27 cellular contexts compared by ENCODE assay signal in the genomic region with DNA sequence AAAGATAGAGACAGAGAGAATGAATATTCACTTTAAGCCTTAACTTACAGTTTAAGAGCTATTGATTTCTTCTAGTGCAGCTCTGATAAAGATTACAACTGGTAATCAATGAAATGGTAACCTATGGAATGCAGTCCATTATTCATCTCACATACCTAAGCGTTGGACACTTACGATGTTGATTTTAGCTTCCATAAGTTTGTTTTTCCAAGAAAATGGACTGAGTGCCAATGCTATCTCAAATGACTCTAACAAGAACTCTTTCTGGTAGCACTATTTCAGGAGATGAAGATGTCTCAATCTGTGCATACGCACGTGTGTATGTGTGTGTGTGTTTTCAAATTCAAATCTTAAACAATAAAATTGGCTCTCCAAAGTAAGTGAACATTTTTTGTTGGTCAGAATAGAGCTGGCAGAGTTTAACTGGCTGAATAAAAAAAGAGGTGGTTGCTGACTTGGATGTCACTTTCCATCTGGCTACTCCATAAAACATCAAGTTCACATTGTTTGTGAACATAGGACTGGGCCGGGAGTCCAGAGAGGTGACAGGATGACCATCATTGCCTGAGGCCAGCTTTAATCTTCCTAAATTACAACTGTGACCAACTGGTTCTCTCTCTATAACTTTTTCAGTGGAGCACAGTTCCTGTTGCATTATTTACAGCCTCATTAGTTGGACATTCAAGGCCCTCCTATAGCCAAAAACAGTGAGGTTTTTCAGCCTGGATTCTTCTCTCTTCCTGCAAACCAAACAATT.
"Had no signal": no experiment of that assay in that cellular context is flagged by ENCODE, and none has a peak within 500 bp of the region (broad histone marks: within the 10 kb centered on the region; RNA-seq: fewer than 3 reads in every experiment).

No MANE protein-coding gene starts in this region.

- H3K4me3 Mint-ChIP-seq: activated CD8-positive, alpha-beta T cell treated with anti-CD3 and anti-CD28 coated beads, Interleukin-2, amount 10 ng/mL, durations not matched to agents 7 days and 5 days; activated naive CD4-positive, alpha-beta T cell treated with anti-CD3 and anti-CD28 coated beads, Interleukin-2, amount 50 U/mL, for 24 hours; activated T-cell treated with anti-CD3 and anti-CD28 coated beads, Interleukin-2, amount 50 U/mL, for 24 hours; activated T-helper 1 cell treated with anti-CD3 and anti-CD28 coated beads, Interleukin-12 subunit alpha, Interleukin-12 subunit beta, Interleukin-2, Interleukin-4 antibody, amounts not matched to agents 30 ng/mL and 10 ng/mL and 1 ng/mL, durations not matched to agents 14 hours and 24 hours and 36 hours; T-helper 1 cell treated with Interleukin-12 subunit alpha and Interleukin-12 subunit beta and Interleukin-4 antibody, amounts not matched to agents 30 μg/mL and 1 μg/mL, for 36 hours; WTC11 had no signal

- H3K9me3 Mint-ChIP-seq: activated naive CD4-positive, alpha-beta T cell treated with anti-CD3 and anti-CD28 coated beads, Interleukin-2, amount 50 U/mL, for 24 hours; activated T-cell treated with anti-CD3 and anti-CD28 coated beads, Interleukin-2, amount 50 U/mL, for 24 hours; activated T-helper 1 cell treated with anti-CD3 and anti-CD28 coated beads, Interleukin-12 subunit alpha, Interleukin-12 subunit beta, Interleukin-2, Interleukin-4 antibody, amounts not matched to agents 30 ng/mL and 10 ng/mL and 1 ng/mL, durations not matched to agents 14 hours and 24 hours and 36 hours; T-helper 1 cell treated with Interleukin-12 subunit alpha and Interleukin-12 subunit beta and Interleukin-4 antibody, amounts not matched to agents 30 μg/mL and 1 μg/mL, for 36 hours; WTC11 had no signal

- H3K36me3 ChIP-seq: brain microvascular endothelial cell, cardiac muscle cell, MG63 had no signal

- H3K27ac ChIP-seq: brain microvascular endothelial cell, cardiac muscle cell, KMS-11 had no signal

- H3K4me1 Mint-ChIP-seq: activated naive CD4-positive, alpha-beta T cell treated with anti-CD3 and anti-CD28 coated beads, Interleukin-2, amount 50 U/mL, for 24 hours had no signal

- FAIRE-seq: RCC 7860 had no signal

- H3K27ac Mint-ChIP-seq: activated CD8-positive, alpha-beta T cell treated with anti-CD3 and anti-CD28 coated beads, Interleukin-2, amount 10 ng/mL, durations not matched to agents 7 days and 5 days; activated naive CD4-positive, alpha-beta T cell treated with anti-CD3 and anti-CD28 coated beads, Interleukin-2, amount 50 U/mL, for 24 hours; activated T-cell treated with anti-CD3 and anti-CD28 coated beads, Interleukin-2, amount 50 U/mL, for 24 hours; activated T-helper 1 cell treated with anti-CD3 and anti-CD28 coated beads, Interleukin-12 subunit alpha, Interleukin-12 subunit beta, Interleukin-2, Interleukin-4 antibody, amounts not matched to agents 30 ng/mL and 10 ng/mL and 1 ng/mL, durations not matched to agents 14 hours and 24 hours and 36 hours; T-helper 1 cell treated with Interleukin-12 subunit alpha and Interleukin-12 subunit beta and Interleukin-4 antibody, amounts not matched to agents 30 μg/mL and 1 μg/mL, for 36 hours; WTC11 had no signal

- DNase-seq: activated CD4-positive, alpha-beta T cell treated with anti-CD3 and anti-CD28 coated beads for 48 hours; activated CD4-positive, alpha-beta T cell treated with anti-CD3 and anti-CD28 coated beads, Interleukin-2, amount 50 U/mL, for 4 hours; activated CD4-positive, CD25-positive, alpha-beta regulatory T cell treated with anti-CD3 and anti-CD28 coated beads, Interleukin-2, amount 50 U/mL, for 72 hours; activated CD8-positive, alpha-beta T cell treated with anti-CD3 and anti-CD28 coated beads, Interleukin-2, amount 10 ng/mL, durations not matched to agents 7 days and 5 days; activated effector memory CD4-positive, alpha-beta T cell treated with Interleukin-2 at 50 U/mL for 16 hours; activated naive CD4-positive, alpha-beta T cell; activated T-cell treated with anti-CD3 and anti-CD28 coated beads, Interleukin-2, amount 50 U/mL, for 24 hours; brain microvascular endothelial cell; cerebellar nuclear complex; MG63; MV-4-11; NCI-H1105; NCI-H1436; NCI-H1694 treated with DMSO at 0.1 percent for 48 hours; NCI-H2029 treated with DMSO at 0.1 percent for 48 hours; NCI-H345; NCI-H510A; NCI-H526 treated with DMSO at 0.1 percent for 48 hours; NK-92 treated with Interleukin-12 subunit alpha and Interleukin-12 subunit beta, amount 100 ng/mL, for 24 hours; SHP77 treated with DMSO at 0.1 percent for 48 hours had no signal

- H3K9me3 ChIP-seq: MG63 had no signal

- H3K27me3 Mint-ChIP-seq: activated naive CD4-positive, alpha-beta T cell treated with anti-CD3 and anti-CD28 coated beads, Interleukin-2, amount 50 U/mL, for 24 hours; activated T-cell treated with anti-CD3 and anti-CD28 coated beads, Interleukin-2, amount 50 U/mL, for 24 hours had no signal

- H3K4me3 ChIP-seq: cardiac muscle cell, MG63 had no signal

- H3K4me2 ChIP-seq: KMS-11 had no signal

- ATAC-seq: activated CD8-positive, alpha-beta T cell treated with anti-CD3 and anti-CD28 coated beads, Interleukin-2, amount 10 ng/mL, durations not matched to agents 7 days and 5 days; WTC11 had no signal

- H3K36me3 Mint-ChIP-seq: activated naive CD4-positive, alpha-beta T cell treated with anti-CD3 and anti-CD28 coated beads, Interleukin-2, amount 50 U/mL, for 24 hours; WTC11 had no signal

- H3K9ac ChIP-seq: KMS-11 had no signal

- H3K27me3 ChIP-seq: brain microvascular endothelial cell, cardiac muscle cell, MG63 had no signal
